In genomic region chr20:47264137-47264810, GRCh38 we compare ENCODE assay signal across 8 cellular contexts.
DNase-seq lines count a peak whose midpoint lies in the region; ATAC-seq and TF ChIP-seq lines count a peak whose summit lies in the region.
"Not testable (repeated sequence)": the region's sequence is repeated elsewhere in the genome, so short reads cannot be mapped to it uniquely, and the experiment has no call there.

No MANE protein-coding gene starts in this region.

- DNase-seq in activated B cell treated with CpG ODN at 0.5 μM for 24 hours, endodermal cell, sigmoid colon: not testable (repeated sequence)

- WGBS in endodermal cell (ENCODE audit: insufficient coverage in 1 of 2, insufficient read length in 1 of 2), 2 experiments: 86 to 90% methylated on average over 14 of the region's 14 CpGs
- WGBS in sigmoid colon, 2 donors: 79 to 82% methylated on average over 14 of the region's 14 CpGs

- ATAC-seq in activated B cell treated with CpG ODN at 0.5 μM for 24 hours (ENCODE audit: low read depth): not testable (repeated sequence)

- POLR2A ChIA-PET in HEK293 (lab: Yijun Ruan, JAX): not testable (repeated sequence)
- POLR2A ChIA-PET in activated B cell treated with CpG ODN at 0.5 μM for 24 hours (lab: Charles Lee): interaction anchor here (0.6 to 3.2 kb wide), 3 partner anchors 9 to 246 kb away, joined by 3 to 31 read pairs (median 5); partner anchors contain the start of gene NCOA3

- peaks cover 0 to 95% (median 64%) of the 10 kb centered on the region in 11 experiments; a peak in 17 of 22 replicates for H4K20me1 ChIP-seq in BLaER1 treated with 17β-estradiol and CSF1 and Interleukin-3, amounts not matched to agents 10 nM and 100 nM
- H4K20me1 ChIP-seq in OCI-LY1 (ENCODE audit: insufficient read depth, low read length): not testable (repeated sequence)

- not testable (repeated sequence) for H3K9me3 Mint-ChIP-seq in activated B cell treated with CpG ODN at 0.5 μM for 24 hours, endodermal cell

- H3K27me3 ChIP-seq in BLaER1 treated with 17β-estradiol and CSF1 and Interleukin-3, amounts not matched to agents 10 nM and 100 nM; OCI-LY1 (ENCODE audit: insufficient read depth, low read length); endodermal cell (ENCODE audit: control insufficient read depth, insufficient read depth, low read length, poor library complexity, severe bottlenecking); muscle layer of duodenum (ENCODE audit: low read depth, low read length); sigmoid colon: not testable (repeated sequence)

- H3K9me3 ChIP-seq in BLaER1 treated with 17β-estradiol and CSF1 and Interleukin-3, amounts not matched to agents 10 nM and 100 nM (replicated peaks in 1 of 11); HEK293 (ENCODE audit: control insufficient read depth, insufficient read depth, low read depth, low read length); OCI-LY1 (ENCODE audit: low read length); endodermal cell (ENCODE audit: control insufficient read depth, low read length); muscle layer of duodenum (ENCODE audit: control insufficient read depth in 1 of 2, low read length in 2 of 2); sigmoid colon: not testable (repeated sequence)

- not testable (repeated sequence) for TF ChIP-seq EP300 in sigmoid colon (IDR thresholded peaks at IDR 0.05)

- H3K9ac ChIP-seq in BLaER1 treated with 17β-estradiol and CSF1 and Interleukin-3, amounts not matched to agents 10 nM and 100 nM: peak overlapping the region; percentile 52 to 82 (median 65); a peak in 19 of 22 replicates
- H3K9ac ChIP-seq in OCI-LY1 (ENCODE audit: low read length); endodermal cell (ENCODE audit: extremely low read depth, low read length, poor library complexity, severe bottlenecking): not testable (repeated sequence)

- not testable (repeated sequence) for TF ChIP-seq CTCF in HEK293 (tag by site-specific recombination; IDR thresholded peaks at IDR 0.05); OCI-LY1 (IDR thresholded peaks at IDR 0.05; ENCODE audit: low read length); activated B cell treated with CpG ODN at 0.5 μM for 24 hours (IDR thresholded peaks at IDR 0.05); endodermal cell (conservative IDR thresholded peaks at IDR 0.05); sigmoid colon (IDR thresholded peaks at IDR 0.05)

- peaks cover 22% of the 10 kb centered on the region for H3K79me2 ChIP-seq in OCI-LY1 (ENCODE audit: insufficient read depth, low read length)

- intact Hi-C loops in activated B cell treated with CpG ODN at 0.5 μM for 24 hours (cut with micrococcal nuclease); sigmoid colon (cut with DNase I): not testable (repeated sequence)

- peak overlapping the region in 4 of 10 experiments; percentile 1 to 64 (median 34); a peak in 4 of 20 replicates for H3K4me3 ChIP-seq in BLaER1 treated with 17β-estradiol and CSF1 and Interleukin-3, amounts not matched to agents 10 nM and 100 nM
- not testable (repeated sequence) for H3K4me3 ChIP-seq in HEK293 (ENCODE audit: low read depth, low read length); OCI-LY1 (ENCODE audit: low read depth, low read length, poor library complexity, severe bottlenecking); endodermal cell (ENCODE audit: low read length); muscle layer of duodenum (ENCODE audit: low read depth in 1 of 2, low read length in 2 of 2); sigmoid colon

- H3K4me1 Mint-ChIP-seq in activated B cell treated with CpG ODN at 0.5 μM for 24 hours: peaks cover 75% of the 10 kb centered on the region
- H3K4me1 Mint-ChIP-seq in endodermal cell: not testable (repeated sequence)

- H3K36me3 Mint-ChIP-seq in activated B cell treated with CpG ODN at 0.5 μM for 24 hours (ENCODE audit: low read depth): peaks cover 52% of the 10 kb centered on the region
- H3K36me3 Mint-ChIP-seq in endodermal cell (ENCODE audit: low read depth): peaks cover 71% of the 10 kb centered on the region

- not testable (repeated sequence) for TF ChIP-seq POLR2A in sigmoid colon (IDR thresholded peaks at IDR 0.05)

- H3K36me3 ChIP-seq in BLaER1 treated with 17β-estradiol and CSF1 and Interleukin-3, amounts not matched to agents 10 nM and 100 nM: peaks cover 40 to 82% (median 63%) of the 10 kb centered on the region in 11 experiments; a peak in 21 of 22 replicates
- H3K36me3 ChIP-seq in HEK293 (ENCODE audit: control insufficient read depth in 2 of 2, insufficient read depth in 1 of 2, low read length in 2 of 2) (peaks cover 23 to 66% of the 10 kb centered on the region in 2 experiments), OCI-LY1 (ENCODE audit: insufficient read depth, low read length) (peaks cover 69% of the 10 kb centered on the region), endodermal cell (ENCODE audit: control insufficient read depth, insufficient read depth, low read length) (peaks cover 75% of the 10 kb centered on the region), muscle layer of duodenum (ENCODE audit: control insufficient read depth in 1 of 2, insufficient read depth in 2 of 2, low read length in 2 of 2) (peaks cover 16 to 25% of the 10 kb centered on the region in 2 donors), sigmoid colon (peaks cover 0 to 55% (median 20%) of the 10 kb centered on the region in 4 donors)

- not testable (repeated sequence) for H3F3A ChIP-seq in OCI-LY1 (ENCODE audit: insufficient read depth, low read length)

- H3K4me2 ChIP-seq in BLaER1 treated with 17β-estradiol and CSF1 and Interleukin-3, amounts not matched to agents 10 nM and 100 nM: peak overlapping the region; percentile 86 to 97 (median 94)
- H3K4me2 ChIP-seq in OCI-LY1 (ENCODE audit: low read length): not testable (repeated sequence)

- peaks cover 83 to 100% (median 100%) of the 10 kb centered on the region in 10 experiments for H3K4me1 ChIP-seq in BLaER1 treated with 17β-estradiol and CSF1 and Interleukin-3, amounts not matched to agents 10 nM and 100 nM
- not testable (repeated sequence) for H3K4me1 ChIP-seq in HEK293 (ENCODE audit: control insufficient read depth, insufficient read depth, low read length); endodermal cell (ENCODE audit: control insufficient read depth, insufficient read depth, low read length)
- H3K4me1 ChIP-seq in OCI-LY1 (ENCODE audit: insufficient read depth, low read length, severe bottlenecking): peaks cover 89% of the 10 kb centered on the region
- H3K4me1 ChIP-seq in muscle layer of duodenum (ENCODE audit: control insufficient read depth in 1 of 2, insufficient read depth in 2 of 2, low read length in 2 of 2): peaks cover 5 to 16% of the 10 kb centered on the region in 2 donors
- H3K4me1 ChIP-seq in sigmoid colon: peaks cover 0 to 22% (median 8%) of the 10 kb centered on the region in 4 donors

- peak overlapping the region; percentile 92 for H3K27ac Mint-ChIP-seq in activated B cell treated with CpG ODN at 0.5 μM for 24 hours
- H3K27ac Mint-ChIP-seq in endodermal cell: peak overlapping the region; percentile 76

- H3K27me3 Mint-ChIP-seq in activated B cell treated with CpG ODN at 0.5 μM for 24 hours; endodermal cell (ENCODE audit: insufficient read depth): not testable (repeated sequence)

- not testable (repeated sequence) for H3K4me3 Mint-ChIP-seq in activated B cell treated with CpG ODN at 0.5 μM for 24 hours, endodermal cell

- not testable (repeated sequence) for H2AFZ ChIP-seq in OCI-LY1 (ENCODE audit: low read length)

- H3K27ac ChIP-seq in BLaER1 treated with 17β-estradiol and CSF1 and Interleukin-3, amounts not matched to agents 10 nM and 100 nM: peak overlapping the region in 10 of 11 experiments; percentile 24 to 89 (median 78); a peak in 19 of 22 replicates
- not testable (repeated sequence) for H3K27ac ChIP-seq in HEK293 (ENCODE audit: extremely low read depth, low read depth, low read length); endodermal cell (ENCODE audit: low read depth, low read length)
- H3K27ac ChIP-seq in OCI-LY1 (ENCODE audit: low read depth, low read length, poor library complexity, severe bottlenecking) (peak overlapping the region; percentile 97), muscle layer of duodenum (ENCODE audit: low read length) (peak overlapping the region; percentile 80), sigmoid colon (peak overlapping the region in 3 of 4 donors; percentile 48 to 66 (median 55)), temporal lobe (ENCODE audit: low read depth, low read length) (peak overlapping the region; percentile 36)

- not testable (repeated sequence) for H3K9me2 ChIP-seq in OCI-LY1 (ENCODE audit: low read depth, low read length)

- CTCF ChIA-PET in HEK293 (lab: Yijun Ruan, JAX) (interaction anchor here (0.6 to 3.3 kb wide), 3 partner anchors 9 to 120 kb away, joined by 3 to 17 read pairs (median 12); no protein-coding TSS in a partner anchor), activated B cell treated with CpG ODN at 0.5 μM for 24 hours (lab: Charles Lee) (interaction anchor here (0.9 to 4.3 kb wide), 3 partner anchors 9 to 120 kb away, joined by 3 to 62 read pairs (median 21); no protein-coding TSS in a partner anchor)

TF ChIP-seq in HEK293, 187 proteins besides CTCF, POLR2A, EP300 and RAD21 (continues in another document):
- TF ChIP-seq INSM2 (tag by site-specific recombination; IDR thresholded peaks at IDR 0.05) (peak; percentile 98), SP7 (tag by site-specific recombination; IDR thresholded peaks at IDR 0.05) (peak; percentile 99), KLF1 (tag by site-specific recombination; IDR thresholded peaks at IDR 0.05) (peak; percentile 74)
